24 cellular contexts compared by ENCODE assay signal in genomic region chr20:58003525-58003924, GRCh38.
DNase-seq lines count a peak whose midpoint lies in the region; ATAC-seq and TF ChIP-seq lines count a peak whose summit lies in the region.
"Had no signal": no experiment of that assay in that cellular context is flagged by ENCODE, and none has a peak within 500 bp of the region (broad histone marks: within the 10 kb centered on the region; RNA-seq: fewer than 3 reads in every experiment).

No MANE protein-coding gene starts in this region.

- ATAC-seq in RWPE2 (ENCODE audit: low read depth) = no peak
- ATAC-seq: left lung, psoas muscle had no signal

- H3K36me3 Mint-ChIP-seq in CD4-positive, alpha-beta memory T cell = no peaks in the 10 kb centered on the region
- H3K36me3 Mint-ChIP-seq: CD4-positive, CD25-positive, alpha-beta regulatory T cell; mesothelial cell of epicardium; naive B cell had no signal

- DNase-seq in AG08396 (ENCODE audit: low spot score) = peak; percentile 21
- DNase-seq in GM12865 (ENCODE audit: low read depth) = peak; percentile 6
- DNase-seq in RWPE2 (ENCODE audit: low spot score) = peak; percentile 73
- DNase-seq in iPS-NIHi11 (ENCODE audit: low spot score) = peak; percentile 38
- DNase-seq in GOT3 (lab: John Stamatoyannopoulos, UW) = no peak
- no peak for DNase-seq in DMS153 (lab: John Stamatoyannopoulos, UW)
- DNase-seq in CD4-positive, alpha-beta memory T cell = no peak
- DNase-seq: activated CD4-positive, alpha-beta T cell treated with anti-CD3 and anti-CD28 coated beads for 4 hours; activated naive CD4-positive, alpha-beta T cell treated with Interleukin-2 at 50 U/mL for 16 hours; activated T-cell treated with anti-CD3 and anti-CD28 coated beads, Interleukin-2, amount 50 U/mL, for 1 hour; CD4-positive, CD25-positive, alpha-beta regulatory T cell; HCEC 1CT; KG1; left lung; naive B cell; NCI-H1436; NCI-H526 treated with DMSO at 0.1 percent for 48 hours; nucleus accumbens; psoas muscle; stimulated activated naive CD4-positive, alpha-beta T cell treated with Interleukin-2 at 50 U/mL for 16 hours; T-helper 2 cell; uterus had no signal

- no peaks in the 10 kb centered on the region for H3K36me3 ChIP-seq in RWPE2 (ENCODE audit: low read depth)
- H3K36me3 ChIP-seq in CD4-positive, alpha-beta memory T cell (ENCODE audit: insufficient read depth, low read length) = no peaks in the 10 kb centered on the region
- H3K36me3 ChIP-seq: left lung, uterus had no signal

- H3K9me3 ChIP-seq in RWPE2 (ENCODE audit: severe bottlenecking) = no peaks in the 10 kb centered on the region
- H3K9me3 ChIP-seq in CD4-positive, alpha-beta memory T cell (ENCODE audit: control insufficient read depth in 1 of 2, low read length in 2 of 2) = no peaks in the 10 kb centered on the region
- H3K9me3 ChIP-seq: left lung, psoas muscle, uterus had no signal

- H3K27me3 ChIP-seq in RWPE2 (ENCODE audit: insufficient read depth, poor library complexity, severe bottlenecking) = no peaks in the 10 kb centered on the region
- H3K27me3 ChIP-seq in CD4-positive, alpha-beta memory T cell (ENCODE audit: insufficient read depth, low read length) = no peaks in the 10 kb centered on the region
- H3K27me3 ChIP-seq: uterus had no signal

- H3K4me3 ChIP-seq in GM12865 (ENCODE audit: low read depth, low read length) = no peak overlapping the region
- no peak overlapping the region for H3K4me3 ChIP-seq in RWPE2 (ENCODE audit: severe bottlenecking)
- no peak overlapping the region for H3K4me3 ChIP-seq in CD4-positive, alpha-beta memory T cell (ENCODE audit: low read length in 2 of 2)
- H3K4me3 ChIP-seq: left lung, psoas muscle, uterus had no signal

- no peak overlapping the region for H3K27ac ChIP-seq in RWPE2 (ENCODE audit: poor library complexity, severe bottlenecking)
- no peak overlapping the region for H3K27ac ChIP-seq in CD4-positive, alpha-beta memory T cell (ENCODE audit: low read depth, low read length)
- H3K27ac ChIP-seq: left lung, psoas muscle, RWPE1, uterus had no signal

- no peaks in the 10 kb centered on the region for H3K9me3 Mint-ChIP-seq in CD4-positive, alpha-beta memory T cell
- H3K9me3 Mint-ChIP-seq: mesothelial cell of epicardium had no signal

- H3K4me1 Mint-ChIP-seq in CD4-positive, alpha-beta memory T cell = no peaks in the 10 kb centered on the region

- no peak overlapping the region for H3K27ac Mint-ChIP-seq in CD4-positive, alpha-beta memory T cell
- H3K27ac Mint-ChIP-seq: CD4-positive, CD25-positive, alpha-beta regulatory T cell; mesothelial cell of epicardium; naive B cell had no signal

- peaks cover 4 to 18% of the 10 kb centered on the region in 2 donors for H3K27me3 Mint-ChIP-seq in CD4-positive, alpha-beta memory T cell

- TF ChIP-seq CTCF in GM12865 (IDR thresholded peaks at IDR 0.05; ENCODE audit: insufficient read depth, low read depth, low read length, missing control alignments) (no peak), RWPE2 (IDR thresholded peaks at IDR 0.05; ENCODE audit: poor library complexity, severe bottlenecking) (no peak)

- no peak overlapping the region for H3K4me3 Mint-ChIP-seq in CD4-positive, alpha-beta memory T cell
- H3K4me3 Mint-ChIP-seq: CD4-positive, CD25-positive, alpha-beta regulatory T cell; mesothelial cell of epicardium; naive B cell had no signal

- no peaks in the 10 kb centered on the region for H3K4me1 ChIP-seq in RWPE2 (ENCODE audit: insufficient read depth, poor library complexity, severe bottlenecking)
- no peaks in the 10 kb centered on the region for H3K4me1 ChIP-seq in CD4-positive, alpha-beta memory T cell (ENCODE audit: insufficient read depth, low read length)

- POLR2A ChIA-PET in CD4-positive, alpha-beta memory T cell (lab: Charles Lee; ENCODE audit: partially characterized antibody) = no interaction called here

- intact Hi-C loops in CD4-positive, alpha-beta memory T cell (cut with micrococcal nuclease) = no loop called here

- CTCF ChIA-PET in CD4-positive, alpha-beta memory T cell (lab: Charles Lee; ENCODE audit: partially characterized antibody) = no interaction called here

Comparison
In these comparisons a context has a peak if more than half of its experiments do, and no peak if none do; other contexts are left out.
1. DNase-seq: peak in AG08396 (single experiment), GM12865 (single experiment), RWPE2 (single experiment) and iPS-NIHi11 (single experiment); none in GOT3 (single experiment), DMS153 (single experiment) and CD4-positive, alpha-beta memory T cell (0 of 5).